In the genomic region with DNA sequence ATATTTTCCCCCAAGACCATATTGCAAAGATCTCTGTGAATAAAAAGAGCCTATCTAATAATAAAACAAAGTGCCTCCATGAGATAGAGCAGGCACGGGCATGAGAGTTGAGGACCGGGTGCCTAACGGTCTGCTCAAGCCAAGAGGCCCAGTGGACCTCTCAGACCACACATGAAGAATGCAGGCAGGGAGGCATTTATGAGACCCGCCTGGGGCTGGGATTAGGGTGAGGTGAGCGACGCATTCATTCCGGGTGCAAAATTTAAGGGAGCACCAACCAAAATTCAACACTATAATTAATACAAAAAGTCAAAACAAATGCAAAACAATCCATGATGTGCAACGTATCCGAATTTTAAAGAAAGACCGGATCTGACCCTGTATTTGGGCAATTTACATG, we compare ENCODE assay signal across 25 cellular contexts.
"Had no signal": no experiment of that assay in that cellular context is flagged by ENCODE, and none has a peak within 500 bp of the region (broad histone marks: within the 10 kb centered on the region; RNA-seq: fewer than 3 reads in every experiment).

No MANE protein-coding gene starts in this region.

- DNase-seq: colonic mucosa; cortex of kidney; dermis blood vessel endothelial cell; dorsolateral prefrontal cortex; effector CD4-positive, alpha-beta T cell; effector CD8-positive, alpha-beta T cell; effector memory CD4-positive, alpha-beta T cell; effector memory CD8-positive, alpha-beta T cell; endodermal cell; erythroblast; esophagus squamous epithelium; foreskin fibroblast; foreskin keratinocyte; foreskin melanocyte; gastrocnemius medialis; glutamatergic neuron; head of caudate nucleus; heart left ventricle; heart right ventricle had no signal

- ATAC-seq: effector memory CD8-positive, alpha-beta T cell; esophagus mucosa; foreskin keratinocyte; gastrocnemius medialis; gastroesophageal sphincter; heart left ventricle; heart right ventricle had no signal

- H3K36me3 ChIP-seq: colonic mucosa, esophagus muscularis mucosa, esophagus squamous epithelium, gastrocnemius medialis, gastroesophageal sphincter, heart left ventricle, heart right ventricle had no signal

- H3K4me2 ChIP-seq: hepatocyte had no signal

- H3K27ac ChIP-seq: colonic mucosa, coronary artery, dorsolateral prefrontal cortex, epithelial cell of prostate, esophagus muscularis mucosa, esophagus squamous epithelium, foreskin keratinocyte, gastrocnemius medialis, gastroesophageal sphincter, heart left ventricle, heart right ventricle, hepatocyte had no signal

- H3K27ac Mint-ChIP-seq: endodermal cell had no signal

- H3K4me3 ChIP-seq: colonic mucosa, coronary artery, dorsolateral prefrontal cortex, esophagus muscularis mucosa, esophagus squamous epithelium, gastrocnemius medialis, gastroesophageal sphincter, heart left ventricle, heart right ventricle, hepatocyte had no signal

- H3K79me2 ChIP-seq: hepatocyte had no signal

- H2AFZ ChIP-seq: hepatocyte had no signal

- H3K4me3 Mint-ChIP-seq: effector memory CD8-positive, alpha-beta T cell; endodermal cell had no signal

- H3K4me1 ChIP-seq: colonic mucosa, esophagus muscularis mucosa, esophagus squamous epithelium, foreskin keratinocyte, gastrocnemius medialis, gastroesophageal sphincter, heart right ventricle had no signal

- H3K27me3 ChIP-seq: colonic mucosa, esophagus muscularis mucosa, foreskin keratinocyte, gastrocnemius medialis, gastroesophageal sphincter, heart left ventricle had no signal

- H3K9me3 ChIP-seq: colonic mucosa, esophagus muscularis mucosa, esophagus squamous epithelium, gastrocnemius medialis had no signal
